Comparison of ENCODE assay signal across 8 cellular contexts in the genomic region with DNA sequence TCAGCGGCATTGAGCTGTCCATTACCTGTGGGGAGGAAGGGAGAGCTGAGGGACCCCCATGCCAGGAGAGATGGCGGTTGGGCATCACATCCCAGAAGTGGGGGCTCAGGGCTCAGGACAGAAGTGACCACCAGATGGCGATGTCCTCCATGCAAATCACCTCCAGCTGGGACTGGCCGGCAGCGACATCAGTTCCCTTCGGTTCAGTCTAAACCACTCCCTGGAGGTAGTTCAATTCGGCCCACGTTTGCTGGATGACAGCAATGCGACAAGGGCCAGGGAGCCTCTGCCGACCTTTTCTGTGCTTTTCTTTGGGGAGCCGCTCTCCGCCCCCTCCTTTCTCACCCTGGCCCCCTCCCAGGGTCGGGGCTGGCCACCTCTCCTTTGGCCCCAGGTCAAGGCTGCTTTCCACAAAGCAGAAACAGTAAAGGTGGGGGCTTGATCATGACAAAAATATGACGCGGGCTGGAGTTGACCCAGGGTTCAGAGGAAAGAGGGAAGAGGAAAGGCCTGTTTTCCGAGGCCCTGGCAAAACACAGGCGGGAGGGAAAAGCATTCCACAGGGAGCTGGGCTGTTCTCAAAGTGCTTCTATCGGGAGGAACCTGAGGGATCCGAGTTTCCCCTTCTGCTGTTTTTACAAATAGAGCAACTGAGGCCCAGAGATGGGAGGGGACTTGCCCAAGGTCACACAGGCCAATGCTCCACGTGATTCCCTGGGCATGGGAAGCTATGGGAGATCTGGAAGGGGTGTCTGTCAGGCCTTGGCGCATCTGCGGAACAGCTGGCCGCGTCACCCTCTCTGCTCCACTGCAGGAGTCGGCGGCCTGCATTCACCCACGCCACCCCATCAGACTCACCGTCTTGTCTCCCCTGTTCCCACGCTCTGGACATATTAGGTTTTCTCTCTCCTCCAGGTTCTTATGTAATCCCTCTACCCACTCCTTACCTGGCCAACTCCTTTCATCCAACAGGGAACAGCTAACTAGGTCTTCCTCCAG. TPM values are rescaled to one million over a fixed set of nuclear protein-coding genes. Genes with fewer than 3 reads are reported as not detected.
DNase-seq lines count a peak whose midpoint lies in the region; ATAC-seq and TF ChIP-seq lines count a peak whose summit lies in the region.

No MANE protein-coding gene starts in this region.

- H3K9me3 ChIP-seq in BE2C (no peaks in the 10 kb centered on the region), HAP-1 (no peaks in the 10 kb centered on the region), neutrophil (no peaks in the 10 kb centered on the region), stomach smooth muscle (ENCODE audit: control insufficient read depth in 2 of 2, low read length in 2 of 2) (no peaks in the 10 kb centered on the region)

- no peaks in the 10 kb centered on the region for H3K27me3 ChIP-seq in BE2C
- H3K27me3 ChIP-seq in HAP-1 (ENCODE audit: low read depth), result no peaks in the 10 kb centered on the region
- H3K27me3 ChIP-seq in neutrophil, result no peaks in the 10 kb centered on the region
- H3K27me3 ChIP-seq in stomach smooth muscle (ENCODE audit: control insufficient read depth in 1 of 2, insufficient read depth in 2 of 2, low read length in 2 of 2), result peaks cover 4 to 5% of the 10 kb centered on the region in 2 donors

- H3K4me3 ChIP-seq in BE2C (ENCODE audit: low read depth, low read length), result no peak overlapping the region
- H3K4me3 ChIP-seq in HAP-1, result no peak overlapping the region
- no peak overlapping the region for H3K4me3 ChIP-seq in neutrophil (ENCODE audit: low read depth in 1 of 2, low read length in 1 of 2)
- no peak overlapping the region for H3K4me3 ChIP-seq in stomach smooth muscle (ENCODE audit: low read length in 2 of 2)

- in situ Hi-C loops in HAP-1 (cut with MboI; ENCODE audit: low sequenced_read_pairs), result loop anchor here (10.0 kb wide), 3 partner anchors 266 to 676 kb away; no protein-coding TSS in a partner anchor

- no peak overlapping the region for H3K27ac ChIP-seq in neutrophil
- H3K27ac ChIP-seq in stomach smooth muscle (ENCODE audit: low read length), result peak overlapping the region; percentile 58

- DNase-seq in BE2C (peak; percentile 84), HAP-1 (ENCODE audit: low spot score in 2 of 2) (peak; percentile 68 to 86), RPMI8226 (peak; percentile 77), foreskin melanocyte (peak; percentile 82)
- peak; percentile 82 for DNase-seq in activated effector memory CD4-positive, alpha-beta T cell treated with anti-CD3 and anti-CD28 coated beads, Interleukin-2, amount 50 U/mL, for 16 hours

- no peak for ATAC-seq in HG03565 (IDR thresholded peaks at IDR 0.05; ENCODE audit: unreplicated experiment)

- TF ChIP-seq CTCF in BE2C (IDR thresholded peaks at IDR 0.05; ENCODE audit: low read depth, low read length) (peak; percentile 92), neutrophil (IDR thresholded peaks at IDR 0.05) (peak; percentile 24)

- H3K36me3 ChIP-seq in BE2C, result no peaks in the 10 kb centered on the region
- no peaks in the 10 kb centered on the region for H3K36me3 ChIP-seq in HAP-1 (replicated peaks)
- H3K36me3 ChIP-seq in neutrophil, result no peaks in the 10 kb centered on the region
- H3K36me3 ChIP-seq in stomach smooth muscle (ENCODE audit: control insufficient read depth in 2 of 2, insufficient read depth in 2 of 2, low read length in 2 of 2), result no peaks in the 10 kb centered on the region

- H3K4me1 ChIP-seq in BE2C (peaks cover 5% of the 10 kb centered on the region), HAP-1 (no peaks in the 10 kb centered on the region; the same call in 1 of the 2 replicates), neutrophil (ENCODE audit: control insufficient read depth in 1 of 2, insufficient read depth in 1 of 2, low read depth in 1 of 2, low read length in 1 of 2) (no peaks in the 10 kb centered on the region), stomach smooth muscle (ENCODE audit: control insufficient read depth, insufficient read depth, low read length) (peaks cover 32% of the 10 kb centered on the region)

- H3K9ac ChIP-seq in stomach smooth muscle (ENCODE audit: low read length in 2 of 2), result no peak overlapping the region

RNA-seq across cellular contexts. Expression of a gene that starts 54.7 kb away (rescaled TPM):
- polyA plus RNA-seq in BE2C (2012; ENCODE audit: insufficient read depth, insufficient read length, low read depth), result 95.6 TPM
